ENCODE assay signal across 1 cellular context in genomic region chr20:44310664-44311639, GRCh38.
TF ChIP-seq lines count a peak whose summit lies in the region.

Gene FITM2 (minus strand): TSS chr20:44311202. CDS start chr20:44311148, 54 bp downstream.

TF ChIP-seq in GM12878, 131 proteins besides CTCF, POLR2A, EP300 and RAD21 (continued from another document):
- TF ChIP-seq ZNF592 (IDR thresholded peaks at IDR 0.05) (peak; percentile 61; the same call in 1 of the 2 replicates), ZBTB33 (IDR thresholded peaks at IDR 0.05) (0 out of 2 replicates have a peak, but pooled peaks have one; percentile 4), USF2 (IDR thresholded peaks at IDR 0.05; ENCODE audit: borderline replicate concordance, low read depth, low read length) (0 out of 2 replicates have a peak, but pooled peaks have one; percentile 5), POU2F2 (IDR thresholded peaks at IDR 0.05; ENCODE audit: borderline replicate concordance, low read depth, low read length) (peak; percentile 38; the same call in 1 of the 3 replicates), SRF (IDR thresholded peaks at IDR 0.05; ENCODE audit: low read depth in 2 of 2, low read length in 2 of 2) (no peak), ASH2L (IDR thresholded peaks at IDR 0.05; ENCODE audit: borderline replicate concordance, low read depth) (no peak), TCF3 (IDR thresholded peaks at IDR 0.05; ENCODE audit: borderline replicate concordance, insufficient read depth, low read depth, low read length) (0 out of 2 replicates have a peak, but pooled peaks have one; percentile 12), JUND (IDR thresholded peaks at IDR 0.05; ENCODE audit: low read depth, low read length) (0 out of 2 replicates have a peak, but pooled peaks have one; percentile 28), CBFB (IDR thresholded peaks at IDR 0.05; ENCODE audit: low read depth) (no peak), DPF2 (IDR thresholded peaks at IDR 0.05) (peak; percentile 68), SKIL (IDR thresholded peaks at IDR 0.05; ENCODE audit: low read depth, poor library complexity, severe bottlenecking) (no peak), BACH1 (IDR thresholded peaks at IDR 0.05; ENCODE audit: borderline replicate concordance) (0 out of 2 replicates have a peak, but pooled peaks have one; percentile 17), STAT1 (conservative IDR thresholded peaks at IDR 0.05) (0 out of 2 replicates have a peak, but pooled peaks have one; percentile 77), EED (IDR thresholded peaks at IDR 0.05; ENCODE audit: low read depth) (no peak), SIN3A (IDR thresholded peaks at IDR 0.05; ENCODE audit: low read depth, low read length) (peak; percentile 65; the same call in 1 of the 2 replicates)
